ENCODE assay signal across 26 cellular contexts in the genomic region with DNA sequence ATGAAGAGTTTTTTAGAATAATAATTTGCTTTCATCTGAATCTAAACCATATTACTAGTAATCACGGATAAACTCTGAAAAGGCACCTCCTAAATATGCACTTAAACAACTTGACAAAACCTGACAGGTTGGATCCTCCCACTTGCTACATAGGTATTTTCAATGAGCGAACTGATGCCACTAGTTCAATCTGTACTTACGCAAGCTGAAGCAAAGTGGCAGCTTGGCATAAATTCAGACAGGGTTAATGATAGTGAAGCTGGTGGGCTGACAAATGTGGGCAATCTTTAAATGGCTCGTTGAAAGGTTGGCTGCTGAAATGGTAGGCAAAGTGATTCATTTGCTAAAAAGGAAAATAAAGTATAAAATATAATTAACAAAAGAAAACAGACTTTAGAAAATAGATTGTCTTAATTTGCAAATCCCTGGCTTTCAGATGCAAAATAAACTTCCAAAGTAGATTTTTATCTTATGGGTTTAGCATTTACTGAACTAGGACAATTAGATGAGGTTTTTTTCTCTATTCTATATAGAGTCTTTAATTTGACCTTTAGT.
"Had no signal": no experiment of that assay in that cellular context is flagged by ENCODE, and none has a peak within 500 bp of the region (broad histone marks: within the 10 kb centered on the region; RNA-seq: fewer than 3 reads in every experiment).

No MANE protein-coding gene starts in this region.

- H3K9me3 ChIP-seq: esophagus squamous epithelium, ovary, spleen, tibial artery, upper lobe of left lung, uterus had no signal

- H3K27ac ChIP-seq: dorsolateral prefrontal cortex, esophagus squamous epithelium, hepatocyte, neural progenitor cell, ovary, spleen, tibial artery, upper lobe of left lung, uterus had no signal

- H3K4me2 ChIP-seq: hepatocyte, neural progenitor cell had no signal

- H3K27ac Mint-ChIP-seq: natural killer cell treated with Interleukin-12 subunit alpha and Interleukin-12 subunit beta and Interleukin-15 and Interleukin-18, amount 100 ng/mL, for 72 hours; neural progenitor cell; progenitor cell of endocrine pancreas; stimulated activated memory B cell treated with anti-CD40 and anti-IgM and Interleukin-4, amounts not matched to agents 10 μg/mL and 1 μg/mL and 100 μg/mL, for 72 hours; stimulated activated naive CD8-positive, alpha-beta T cell treated with anti-CD3 and anti-CD28 coated beads, Interleukin-15, Interleukin-2, amounts not matched to agents 100 ng/mL and 50 ng/mL, for 24 hours had no signal

- H3K4me3 ChIP-seq: dorsolateral prefrontal cortex, esophagus squamous epithelium, hepatocyte, lung, neural progenitor cell, ovary, spleen, tibial artery, upper lobe of left lung, uterus had no signal

- H3K9ac ChIP-seq: neural progenitor cell had no signal

- H3K27me3 Mint-ChIP-seq: natural killer cell treated with Interleukin-12 subunit alpha and Interleukin-12 subunit beta and Interleukin-15 and Interleukin-18, amount 100 ng/mL, for 72 hours; progenitor cell of endocrine pancreas; stimulated activated memory B cell treated with anti-CD40 and anti-IgM and Interleukin-4, amounts not matched to agents 10 μg/mL and 1 μg/mL and 100 μg/mL, for 72 hours; stimulated activated naive CD8-positive, alpha-beta T cell treated with anti-CD3 and anti-CD28 coated beads, Interleukin-15, Interleukin-2, amounts not matched to agents 100 ng/mL and 50 ng/mL, for 24 hours had no signal

- H3K4me1 ChIP-seq: esophagus squamous epithelium, neural progenitor cell, spleen, upper lobe of left lung, uterus had no signal

- DNase-seq: cortex of kidney; dorsolateral prefrontal cortex; effector CD8-positive, alpha-beta T cell; esophagus squamous epithelium; foreskin fibroblast; left colon; left ventricle myocardium superior; mesenchymal stem cell; midbrain; ovary; spleen; stimulated activated CD4-positive, alpha-beta T cell treated with anti-CD3 and anti-CD28 coated beads, Interleukin-15, amount 100 ng/mL, for 24 hours; stimulated activated CD4-positive, alpha-beta T cell treated with anti-CD3 and anti-CD28 coated beads, Interleukin-1b, Interleukin-23, amount 100 ng/mL, for 48 hours; stimulated activated CD4-positive, alpha-beta T cell treated with anti-CD3 and anti-CD28 coated beads, Interleukin-4, amount 100 ng/mL, for 24 hours; tibial artery; upper lobe of left lung; uterus had no signal

- FAIRE-seq: endometrium had no signal

- H3K4me1 Mint-ChIP-seq: neural progenitor cell; stimulated activated memory B cell treated with anti-CD40 and anti-IgM and Interleukin-4, amounts not matched to agents 10 μg/mL and 1 μg/mL and 100 μg/mL, for 72 hours had no signal

- H3K36me3 ChIP-seq: esophagus squamous epithelium, neural progenitor cell, ovary, spleen, tibial artery, upper lobe of left lung, uterus had no signal

- H3K4me3 Mint-ChIP-seq: natural killer cell treated with Interleukin-12 subunit alpha and Interleukin-12 subunit beta and Interleukin-15 and Interleukin-18, amount 100 ng/mL, for 72 hours; neural progenitor cell; stimulated activated memory B cell treated with anti-CD40 and anti-IgM and Interleukin-4, amounts not matched to agents 10 μg/mL and 1 μg/mL and 100 μg/mL, for 72 hours; stimulated activated naive CD8-positive, alpha-beta T cell treated with anti-CD3 and anti-CD28 coated beads, Interleukin-15, Interleukin-2, amounts not matched to agents 100 ng/mL and 50 ng/mL, for 24 hours had no signal

- ATAC-seq: left colon; left ventricle myocardium superior; natural killer cell treated with Interleukin-12 subunit alpha and Interleukin-12 subunit beta and Interleukin-15 and Interleukin-18, amount 100 ng/mL, for 72 hours; sciatic nerve; stimulated activated memory B cell treated with anti-CD40 and anti-IgM and Interleukin-4, amounts not matched to agents 10 μg/mL and 1 μg/mL and 100 μg/mL, for 72 hours had no signal

- H3K79me2 ChIP-seq: hepatocyte had no signal

- H2AFZ ChIP-seq: hepatocyte, neural progenitor cell had no signal

- H3K36me3 Mint-ChIP-seq: natural killer cell treated with Interleukin-12 subunit alpha and Interleukin-12 subunit beta and Interleukin-15 and Interleukin-18, amount 100 ng/mL, for 72 hours; neural progenitor cell; stimulated activated memory B cell treated with anti-CD40 and anti-IgM and Interleukin-4, amounts not matched to agents 10 μg/mL and 1 μg/mL and 100 μg/mL, for 72 hours had no signal

- H3K9me3 Mint-ChIP-seq: neural progenitor cell; stimulated activated memory B cell treated with anti-CD40 and anti-IgM and Interleukin-4, amounts not matched to agents 10 μg/mL and 1 μg/mL and 100 μg/mL, for 72 hours; stimulated activated naive CD8-positive, alpha-beta T cell treated with anti-CD3 and anti-CD28 coated beads, Interleukin-15, Interleukin-2, amounts not matched to agents 100 ng/mL and 50 ng/mL, for 24 hours had no signal

- H3K27me3 ChIP-seq: dorsolateral prefrontal cortex, esophagus squamous epithelium, hepatocyte, neural progenitor cell, ovary, spleen, tibial artery, upper lobe of left lung, uterus had no signal
